ENCODE assay signal across 1 cellular context in the genomic region with DNA sequence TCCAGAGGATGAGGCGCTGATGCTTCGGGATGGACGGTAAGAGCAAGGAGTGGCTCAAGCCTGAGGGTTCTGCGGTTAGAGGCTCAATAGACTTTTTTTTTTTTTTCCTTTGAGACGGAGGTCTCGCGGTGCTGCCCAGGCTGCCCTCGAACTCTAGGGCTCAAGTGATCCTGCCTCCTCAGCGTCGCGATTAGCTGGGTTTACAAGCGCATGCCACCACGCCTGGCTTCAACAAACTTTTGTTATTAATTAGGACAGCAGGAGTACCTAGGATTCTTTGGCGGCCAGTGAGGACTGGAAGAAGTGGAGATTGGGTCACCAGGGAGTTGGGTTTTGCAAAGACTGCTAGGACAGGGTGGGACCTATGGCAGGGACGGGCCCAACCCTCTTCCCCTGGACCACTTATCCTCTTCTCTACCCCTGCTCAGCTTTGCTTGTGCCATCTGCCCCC.
TF ChIP-seq lines count a peak whose summit lies in the region.

No MANE protein-coding gene starts in this region.

TF ChIP-seq in H1, 55 proteins besides CTCF, POLR2A, EP300 and RAD21:
- TF ChIP-seq GTF2F1 (IDR thresholded peaks at IDR 0.05; ENCODE audit: borderline replicate concordance, low read depth, low read length) (no peak), CEBPB (IDR thresholded peaks at IDR 0.05; ENCODE audit: low read depth, low read length) (no peak)
